ENCODE assay signal across 20 cellular contexts in genomic region chr17:65749479-65749878, GRCh38.
DNase-seq lines count a peak whose midpoint lies in the region; ATAC-seq, FAIRE-seq and TF ChIP-seq lines count a peak whose summit lies in the region.
"Had no signal": no experiment of that assay in that cellular context is flagged by ENCODE, and none has a peak within 500 bp of the region (broad histone marks: within the 10 kb centered on the region; RNA-seq: fewer than 3 reads in every experiment).

No MANE protein-coding gene starts in this region.

- DNase-seq in stimulated activated CD4-positive, alpha-beta T cell treated with anti-CD3 and anti-CD28 coated beads, Interleukin-1b, Interleukin-23, amount 100 ng/mL, for 48 hours, result peak; percentile 5
- no peak for DNase-seq in stimulated activated CD4-positive, alpha-beta T cell treated with anti-CD3 and anti-CD28 coated beads, Interleukin-4, amount 100 ng/mL, for 4 hours
- peak; percentile 60 for DNase-seq in SW480 (ENCODE audit: low spot score)
- DNase-seq in fibroblast of mammary gland (ENCODE audit: low read depth), result peak; percentile 34
- peak; percentile 51 for DNase-seq in urothelium cell line (ENCODE audit: low spot score)
- DNase-seq in right cardiac atrium, result no peak
- no peak for DNase-seq in erythroblast (lab: John Stamatoyannopoulos, UW)
- DNase-seq: activated T-cell treated with anti-CD3 and anti-CD28 coated beads, Interleukin-2, amount 50 U/mL, for 24 hours; CD8-positive, alpha-beta memory T cell; central memory CD4-positive, alpha-beta T cell; H7; NCI-H1417; NCI-H446 treated with DMSO at 0.1 percent for 48 hours; sigmoid colon; T-helper 9 cell; upper lobe of right lung had no signal

- H3K4me3 ChIP-seq in fibroblast of mammary gland (ENCODE audit: control insufficient read depth, low read depth, low read length) (no peak overlapping the region), right cardiac atrium (ENCODE audit: low read length) (no peak overlapping the region)
- H3K4me3 ChIP-seq: sigmoid colon, upper lobe of right lung had no signal

- intact Hi-C loops in right cardiac atrium (cut with DNase I), result no loop called here

- no peak for FAIRE-seq in urothelium cell line (lab: Jason Lieb, UNC)
- FAIRE-seq: islet of Langerhans had no signal

- H3K27ac ChIP-seq in right cardiac atrium (ENCODE audit: low read length), result no peak overlapping the region
- H3K27ac ChIP-seq: neutrophil, upper lobe of right lung had no signal

- 95% methylated on average over 2 of the region's 2 CpGs for WGBS in right cardiac atrium

- no peak for TF ChIP-seq POLR2A in erythroblast (IDR thresholded peaks at IDR 0.05; ENCODE audit: low read length)

- H3K9me3 ChIP-seq in right cardiac atrium (ENCODE audit: control insufficient read depth, low read length), result no peaks in the 10 kb centered on the region
- H3K9me3 ChIP-seq: neutrophil, sigmoid colon, upper lobe of right lung had no signal

- no peak for ATAC-seq in GM18517 (IDR thresholded peaks at IDR 0.05; ENCODE audit: unreplicated experiment)
- ATAC-seq in right cardiac atrium, result no peak
- ATAC-seq: stimulated activated effector memory CD8-positive, alpha-beta T cell treated with anti-CD3 and anti-CD28 coated beads, Interleukin-12 subunit alpha, Interleukin-12 subunit beta, amount 100 ng/mL, for 72 hours; upper lobe of right lung had no signal

- TF ChIP-seq CTCF in fibroblast of mammary gland (conservative IDR thresholded peaks at IDR 0.05; ENCODE audit: control insufficient read depth, insufficient read depth, low read depth, low read length), result no peak

- H3K27me3 ChIP-seq in right cardiac atrium (ENCODE audit: control insufficient read depth, insufficient read depth), result no peaks in the 10 kb centered on the region
- H3K27me3 ChIP-seq: neutrophil, sigmoid colon, upper lobe of right lung had no signal

- no peaks in the 10 kb centered on the region for H3K4me1 ChIP-seq in right cardiac atrium (ENCODE audit: control insufficient read depth, insufficient read depth, low read length)

Comparison
In these comparisons a context has a peak if more than half of its experiments do, and no peak if none do; other contexts are left out.
1. DNase-seq: peak in stimulated activated CD4-positive, alpha-beta T cell treated with anti-CD3 and anti-CD28 coated beads, Interleukin-1b, Interleukin-23, amount 100 ng/mL, for 48 hours (single experiment), SW480 (single experiment), fibroblast of mammary gland (single experiment) and urothelium cell line (single experiment); none in stimulated activated CD4-positive, alpha-beta T cell treated with anti-CD3 and anti-CD28 coated beads, Interleukin-4, amount 100 ng/mL, for 4 hours (0 of 2), right cardiac atrium (0 of 3) and erythroblast (0 of 2).